ENCODE assay signal across 10 cellular contexts in genomic region chr3:69087030-69087791, GRCh38. TPM values are rescaled to one million over a fixed set of nuclear protein-coding genes. Genes with fewer than 3 reads are reported as not detected.
DNase-seq lines count a peak whose midpoint lies in the region; ATAC-seq, FAIRE-seq and TF ChIP-seq lines count a peak whose summit lies in the region.
"Had no signal": no experiment of that assay in that cellular context is flagged by ENCODE, and none has a peak within 500 bp of the region (broad histone marks: within the 10 kb centered on the region; RNA-seq: fewer than 3 reads in every experiment).

No MANE protein-coding gene starts in this region.

- H3K4me3 Mint-ChIP-seq in GM23338: no peak overlapping the region

- peaks cover 51% of the 10 kb centered on the region for H3K4me1 Mint-ChIP-seq in GM23338

- POLR2A ChIA-PET in RWPE1 (lab: Yijun Ruan, JAX; ENCODE audit: low non-redundant PET): no interaction called here

- no peak overlapping the region for H3K4me2 ChIP-seq in GM23338

- no peaks in the 10 kb centered on the region for H3K9me3 Mint-ChIP-seq in GM23338

- no peaks in the 10 kb centered on the region for H3K9me3 ChIP-seq in pancreas

- intact Hi-C loops in pancreas (cut with DNase I): no loop called here
- intact Hi-C loops in sciatic nerve (cut with DNase I): no loop called here

- H3K36me3 ChIP-seq in pancreas (no peaks in the 10 kb centered on the region), GM23338 (ENCODE audit: insufficient read depth) (no peaks in the 10 kb centered on the region)

- H3K79me2 ChIP-seq in GM23338 (replicated peaks; ENCODE audit: insufficient read depth): 0 out of 2 replicates have a peak, but pooled peaks cover 19% of the 10 kb centered on the region

- H3K4me3 ChIP-seq in epithelial cell of esophagus (ENCODE audit: low read length): peak overlapping the region; percentile 94
- H3K4me3 ChIP-seq in pancreas: peak overlapping the region in 3 of 4 donors; percentile 68 to 86 (median 70)
- no peak overlapping the region for H3K4me3 ChIP-seq in GM23338

- H3K9me2 ChIP-seq in GM23338 (ENCODE audit: insufficient read depth): no peaks in the 10 kb centered on the region

- FAIRE-seq in pancreas (lab: Jason Lieb, UNC): no peak
- FAIRE-seq: G401.6 had no signal

- CTCF ChIA-PET in RWPE1 (lab: Yijun Ruan, JAX): no interaction called here

- H3F3A ChIP-seq in GM23338 (replicated peaks; ENCODE audit: low read depth): no peaks in the 10 kb centered on the region

- no peaks in the 10 kb centered on the region for H4K20me1 ChIP-seq in GM23338 (replicated peaks; ENCODE audit: insufficient read depth)

- WGBS in pancreas, 2 donors: 68 to 69% methylated on average over 3 of the region's 3 CpGs

- peaks cover 4% of the 10 kb centered on the region for H3K27me3 Mint-ChIP-seq in GM23338 (ENCODE audit: insufficient read depth, low read depth, poor library complexity)

- ATAC-seq in pancreas: no peak
- ATAC-seq in GM21529 (IDR thresholded peaks at IDR 0.05; ENCODE audit: unreplicated experiment): no peak
- no peak for ATAC-seq in GM23338
- ATAC-seq in sciatic nerve: no peak

- no peak for DNase-seq in RWPE1 (ENCODE audit: low spot score)
- no peak for DNase-seq in epithelial cell of esophagus (ENCODE audit: low read depth)
- DNase-seq in pancreas: no peak
- no peak for DNase-seq in GM23338 (ENCODE audit: low spot score)
- no peak for DNase-seq in sciatic nerve (ENCODE audit: low spot score)
- no peak for DNase-seq in A172 (ENCODE audit: low spot score)
- DNase-seq: NCI-H187 had no signal

- H3K36me3 Mint-ChIP-seq in GM23338 (ENCODE audit: low read depth): no peaks in the 10 kb centered on the region; the same call in 2 of the 3 replicates

- no peak overlapping the region for H3K27ac Mint-ChIP-seq in GM23338

- peaks cover 19 to 70% (median 60%) of the 10 kb centered on the region in 3 donors for H3K4me1 ChIP-seq in pancreas
- H3K4me1 ChIP-seq in GM23338 (ENCODE audit: insufficient read depth): peaks cover 49% of the 10 kb centered on the region

- peak overlapping the region; percentile 95 for H3K27ac ChIP-seq in C4-2B
- H3K27ac ChIP-seq in RWPE1: peak overlapping the region; percentile 99
- H3K27ac ChIP-seq in pancreas: peak overlapping the region; percentile 79 to 95 (median 91)
- H3K27ac ChIP-seq in GM23338 (ENCODE audit: low read depth): no peak overlapping the region

- no peaks in the 10 kb centered on the region for H3K27me3 ChIP-seq in pancreas
- H3K27me3 ChIP-seq in GM23338 (ENCODE audit: insufficient read depth): no peaks in the 10 kb centered on the region

- no peak overlapping the region for H2AFZ ChIP-seq in GM23338

- no peak for TF ChIP-seq CTCF in C4-2B (conservative IDR thresholded peaks at IDR 0.05)
- no peak for TF ChIP-seq CTCF in RWPE1 (conservative IDR thresholded peaks at IDR 0.05; ENCODE audit: low read depth)
- no peak for TF ChIP-seq CTCF in epithelial cell of esophagus (IDR thresholded peaks at IDR 0.05; ENCODE audit: insufficient read depth, low read depth, low read length, missing control alignments)
- no peak for TF ChIP-seq CTCF in pancreas (IDR thresholded peaks at IDR 0.05)
- no peak for TF ChIP-seq CTCF in GM23338 (conservative IDR thresholded peaks at IDR 0.05; ENCODE audit: low read depth in 2 of 2)

TF ChIP-seq in GM23338, 12 proteins besides CTCF, POLR2A, EP300 and RAD21:
- TF ChIP-seq REST (IDR thresholded peaks at IDR 0.05; ENCODE audit: unreplicated experiment) (no peak), EZH2 (IDR thresholded peaks at IDR 0.05; ENCODE audit: low read depth, unreplicated experiment) (no peak), EZH2phosphoT487 (IDR thresholded peaks at IDR 0.05; ENCODE audit: unreplicated experiment) (no peak), ZNF114 (CRISPR knock-in tag; IDR thresholded peaks at IDR 0.05) (no peak), CREB1 (CRISPR knock-in tag; IDR thresholded peaks at IDR 0.05; ENCODE audit: low read depth) (no peak), ETS1 (IDR thresholded peaks at IDR 0.05) (no peak)

RNA-seq across cellular contexts. Expression of gene ARL6IP5, which starts 2.5 kb away (rescaled TPM):
- total RNA-seq in pancreas (10 to 100 TPM; 29.5 to 78.9 (median 38.8) TPM), sciatic nerve (116 TPM)
- polyA plus RNA-seq in pancreas (10 to 100 TPM; 42.4 to 47.7 TPM), GM23338 (2016; fragmentation: Nextera tagmentation; extraction: Ambion mirVana) (36.5 and 39.8 TPM in 2 replicates)
- 28.8 and 35.5 TPM in 2 replicates for total RNA-seq in GM23338 (2014; rRNA removed; shearing (Covaris generic))
- total RNA-seq in A172 (2014; rRNA removed; shearing (Covaris generic)): 99.7 and 109 TPM in 2 replicates

RNA-seq across cellular contexts. Expression of gene UBA3, which starts 7.0 kb away (rescaled TPM):
- 10 to 100 TPM; 11.7 to 32.9 (median 15.9) TPM for total RNA-seq in pancreas
- polyA plus RNA-seq in pancreas: 10 to 100 TPM; 16.3 to 28.0 TPM
- total RNA-seq in GM23338 (2014; rRNA removed; shearing (Covaris generic)): 82.5 and 85.3 TPM in 2 replicates
- polyA plus RNA-seq in GM23338 (2016; fragmentation: Nextera tagmentation; extraction: Ambion mirVana): 40.4 and 53.2 TPM in 2 replicates
- 52.8 TPM for total RNA-seq in sciatic nerve
- 75.4 and 83.1 TPM in 2 replicates for total RNA-seq in A172 (2014; rRNA removed; shearing (Covaris generic))

RNA-seq across cellular contexts. Expression of gene TMF1, which starts 35.1 kb away (rescaled TPM):
- 10 to 100 TPM; 15.2 to 25.9 (median 18.1) TPM for total RNA-seq in pancreas
- polyA plus RNA-seq in pancreas: 10 to 100 TPM in 1 of 2 donors, 1 to 10 TPM in 1; 5.7 to 10.7 TPM
- total RNA-seq in GM23338 (2014; rRNA removed; shearing (Covaris generic)): 10.4 and 15.8 TPM in 2 replicates
- polyA plus RNA-seq in GM23338 (2016; fragmentation: Nextera tagmentation; extraction: Ambion mirVana): 21.3 TPM in 2 replicates
- total RNA-seq in sciatic nerve: 43.3 TPM
- 20.3 and 24.4 TPM in 2 replicates for total RNA-seq in A172 (2014; rRNA removed; shearing (Covaris generic))

RNA-seq across cellular contexts. Expression of gene LMOD3, which starts 35.2 kb away (rescaled TPM):
- total RNA-seq in pancreas: under 1 TPM in 1 of 6 donors, not detected in 5; 0.08 TPM
- not detected for polyA plus RNA-seq in pancreas
- not detected in 2 replicates for total RNA-seq in GM23338 (2014; rRNA removed; shearing (Covaris generic))
- polyA plus RNA-seq in GM23338 (2016; fragmentation: Nextera tagmentation; extraction: Ambion mirVana): 0.06 TPM in 1 of 2 replicates, not detected in the other
- total RNA-seq in sciatic nerve: 0.09 TPM
- not detected in 2 replicates for total RNA-seq in A172 (2014; rRNA removed; shearing (Covaris generic))
